ENCODE assay signal across 8 cellular contexts in the genomic region with DNA sequence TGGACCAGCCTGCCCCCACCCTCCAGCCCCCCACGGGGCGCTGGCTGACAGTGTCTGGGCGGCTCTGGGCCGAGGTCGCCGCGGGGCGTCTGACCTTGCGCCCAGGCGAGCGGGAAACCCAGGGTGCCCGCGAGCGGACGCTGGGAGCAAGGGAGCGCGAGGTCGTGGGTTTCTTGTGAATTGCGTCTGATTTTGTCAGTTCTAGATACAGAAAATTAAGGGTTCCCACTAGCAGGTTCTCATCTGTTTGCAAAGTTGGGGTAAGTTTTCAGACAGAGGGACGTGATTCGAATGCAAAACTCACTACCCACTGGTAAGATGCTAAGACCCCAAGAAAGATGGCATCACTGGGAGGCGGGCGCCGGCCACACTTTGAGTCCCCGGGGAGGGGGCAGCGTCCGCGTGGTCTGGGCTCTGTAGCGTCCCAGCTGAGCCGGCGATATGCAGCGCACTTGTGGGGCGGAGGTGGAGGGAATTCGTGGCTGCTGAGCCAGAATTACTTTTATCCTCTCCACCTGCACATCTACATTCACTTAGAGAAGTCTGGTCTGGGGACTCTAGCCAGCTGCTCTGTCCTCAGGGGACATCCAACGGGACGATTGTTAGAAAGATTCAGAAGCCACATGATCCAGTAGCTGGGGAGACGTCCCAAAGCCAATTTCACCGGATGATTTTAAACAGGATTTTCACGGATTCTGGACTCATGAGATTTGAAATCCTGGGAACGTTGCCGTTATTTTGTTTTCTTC. TPM values are rescaled to one million over a fixed set of nuclear protein-coding genes. Genes with fewer than 3 reads are reported as not detected.
DNase-seq lines count a peak whose midpoint lies in the region; ATAC-seq, FAIRE-seq and TF ChIP-seq lines count a peak whose summit lies in the region.

No MANE protein-coding gene starts in this region.

- H3K36me3 Mint-ChIP-seq in CD4-positive, CD25-positive, alpha-beta regulatory T cell, result no peaks in the 10 kb centered on the region
- no peaks in the 10 kb centered on the region for H3K36me3 Mint-ChIP-seq in activated T-cell treated with anti-CD3 and anti-CD28 coated beads, Interleukin-2, amount 50 U/mL, for 24 hours (ENCODE audit: low read depth)

- H3K9me3 Mint-ChIP-seq in CD4-positive, CD25-positive, alpha-beta regulatory T cell, result peaks cover 0 to 5% (median 0%) of the 10 kb centered on the region in 7 donors
- H3K9me3 Mint-ChIP-seq in activated T-cell treated with anti-CD3 and anti-CD28 coated beads, Interleukin-2, amount 50 U/mL, for 24 hours, result peaks cover 3% of the 10 kb centered on the region

- no peak for FAIRE-seq in HTR-8/SVneo (lab: Jason Lieb, UNC)

- no peaks in the 10 kb centered on the region for H3K9me3 ChIP-seq in CD4-positive, CD25-positive, alpha-beta regulatory T cell (ENCODE audit: control insufficient read depth in 2 of 2, low read length in 2 of 2)

- H3K27ac Mint-ChIP-seq in CD4-positive, CD25-positive, alpha-beta regulatory T cell, result peak overlapping the region in 1 of 3 donors; percentile 96
- H3K27ac Mint-ChIP-seq in activated T-cell treated with anti-CD3 and anti-CD28 coated beads, Interleukin-2, amount 50 U/mL, for 24 hours, result peak overlapping the region; percentile 17

- H3K36me3 ChIP-seq in CD4-positive, CD25-positive, alpha-beta regulatory T cell (ENCODE audit: control insufficient read depth, insufficient read depth, low read length), result no peaks in the 10 kb centered on the region

- H3K4me1 Mint-ChIP-seq in CD4-positive, CD25-positive, alpha-beta regulatory T cell, result peaks cover 0 to 19% (median 11%) of the 10 kb centered on the region in 4 donors
- H3K4me1 Mint-ChIP-seq in activated T-cell treated with anti-CD3 and anti-CD28 coated beads, Interleukin-2, amount 50 U/mL, for 24 hours (ENCODE audit: low read depth), result peaks cover 32% of the 10 kb centered on the region

- peaks cover 31% of the 10 kb centered on the region for H3K27me3 ChIP-seq in CD4-positive, CD25-positive, alpha-beta regulatory T cell (ENCODE audit: control insufficient read depth, insufficient read depth, low read length)

- H3K4me3 Mint-ChIP-seq in CD4-positive, CD25-positive, alpha-beta regulatory T cell, result peak overlapping the region; percentile 63 to 88 (median 76)
- H3K4me3 Mint-ChIP-seq in activated T-cell treated with anti-CD3 and anti-CD28 coated beads, Interleukin-2, amount 50 U/mL, for 24 hours, result peak overlapping the region; percentile 75

- H3K4me1 ChIP-seq in CD4-positive, CD25-positive, alpha-beta regulatory T cell (ENCODE audit: control insufficient read depth, insufficient read depth, low read length, poor library complexity, severe bottlenecking), result peaks cover 20% of the 10 kb centered on the region

- H3K27ac ChIP-seq in CD4-positive, CD25-positive, alpha-beta regulatory T cell (ENCODE audit: insufficient read depth, low read length, poor library complexity, severe bottlenecking), result no peak overlapping the region

- no peak for TF ChIP-seq CTCF in omental fat pad (IDR thresholded peaks at IDR 0.05)

- intact Hi-C loops in head of caudate nucleus (cut with DNase I), result no loop called here

- H3K27me3 Mint-ChIP-seq in CD4-positive, CD25-positive, alpha-beta regulatory T cell, result peaks cover 56% of the 10 kb centered on the region
- H3K27me3 Mint-ChIP-seq in activated T-cell treated with anti-CD3 and anti-CD28 coated beads, Interleukin-2, amount 50 U/mL, for 24 hours, result peaks cover 44% of the 10 kb centered on the region

- ATAC-seq in CD4-positive, CD25-positive, alpha-beta regulatory T cell (ENCODE audit: low read depth in 2 of 2), result peak in 1 of 2 donors; percentile 40
- peak; percentile 26 for ATAC-seq in GM19463 (IDR thresholded peaks at IDR 0.05; ENCODE audit: unreplicated experiment)
- ATAC-seq in omental fat pad (ENCODE audit: low FRiP score), result no peak

- peak in 1 of 3 donors; percentile 4 for DNase-seq in CD4-positive, CD25-positive, alpha-beta regulatory T cell
- DNase-seq in HTR-8/SVneo (ENCODE audit: insufficient read length, low spot score) (peak; percentile 39), head of caudate nucleus (peak in 40 of 42 donors; percentile 24 to 74 (median 50)), omental fat pad (ENCODE audit: low spot score) (peak; percentile 29), NCI-H187 treated with DMSO at 0.1 percent for 48 hours (lab: John Stamatoyannopoulos, UW) (no peak), DMS153 (lab: John Stamatoyannopoulos, UW) (no peak)
- peak; percentile 69 for DNase-seq in activated T-cell treated with anti-CD3 and anti-CD28 coated beads, Interleukin-2, amount 50 U/mL, for 24 hours

- H3K4me3 ChIP-seq in CD4-positive, CD25-positive, alpha-beta regulatory T cell (ENCODE audit: low read depth, low read length), result peak overlapping the region; percentile 34

RNA-seq across cellular contexts. Expression of a gene that starts 1.0 kb away (rescaled TPM):
- not detected for total RNA-seq in CD4-positive, CD25-positive, alpha-beta regulatory T cell
- under 1 TPM in 3 of 4 donors, not detected in 1; 0.08 to 0.39 (median 0.24) TPM for polyA plus RNA-seq in CD4-positive, CD25-positive, alpha-beta regulatory T cell
- 10 to 100 TPM in 2 of 4 donors, 1 to 10 TPM in 2; 4.9 to 43.3 (median 11.6) TPM for total RNA-seq in omental fat pad

RNA-seq across cellular contexts. Expression of a gene that starts 32.8 kb away (rescaled TPM):
- total RNA-seq in CD4-positive, CD25-positive, alpha-beta regulatory T cell, result 13.2 TPM
- polyA plus RNA-seq in CD4-positive, CD25-positive, alpha-beta regulatory T cell, result 10 to 100 TPM; 48.4 to 58.6 (median 54.2) TPM
- 10 to 100 TPM; 14.2 to 18.6 (median 14.9) TPM for total RNA-seq in omental fat pad

Comparison
In these comparisons a context has a peak if more than half of its experiments do, and no peak if none do; other contexts are left out.
1. DNase-seq: peak in HTR-8/SVneo (single experiment), activated T-cell treated with anti-CD3 and anti-CD28 coated beads, Interleukin-2, amount 50 U/mL, for 24 hours (single experiment), head of caudate nucleus (40 of 42) and omental fat pad (single experiment); none in NCI-H187 treated with DMSO at 0.1 percent for 48 hours (single experiment) and DMS153 (single experiment).